ENCODE assay signal across 1 cellular context in the genomic region with DNA sequence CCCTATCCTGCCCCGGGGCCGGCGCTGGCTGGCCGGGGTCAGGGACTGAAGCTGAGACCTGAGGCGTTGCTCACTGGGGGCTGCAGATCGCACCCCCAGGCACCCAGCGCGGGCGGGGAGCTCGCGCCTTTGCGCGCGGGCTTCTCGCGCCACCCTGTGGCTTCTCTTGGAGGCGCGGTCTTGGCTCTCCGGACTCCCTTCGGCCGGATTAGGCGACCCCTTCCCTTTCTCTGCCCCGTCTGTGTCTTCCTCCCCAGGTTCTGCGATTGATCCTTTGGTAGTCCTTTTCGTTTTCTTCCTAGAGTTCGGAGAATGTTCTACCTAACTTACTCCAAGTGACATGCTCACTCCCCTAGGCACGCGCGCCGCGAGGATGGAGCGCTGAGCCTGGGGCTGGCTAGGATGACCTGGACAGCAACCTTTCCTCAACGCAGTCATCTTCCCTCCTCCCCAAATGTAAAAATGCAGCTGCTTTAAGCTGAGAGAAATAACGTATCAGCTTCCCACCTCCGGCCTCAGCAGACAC.
TF ChIP-seq lines count a peak whose summit lies in the region.

No MANE protein-coding gene starts in this region.

TF ChIP-seq in endothelial cell of umbilical vein, 7 proteins besides CTCF, POLR2A, EP300 and RAD21:
- no peak for TF ChIP-seq JUN (IDR thresholded peaks at IDR 0.05; ENCODE audit: borderline replicate concordance, insufficient read depth, insufficient read length, low read depth)
- peak; percentile 60 for TF ChIP-seq EZH2 (IDR thresholded peaks at IDR 0.05; ENCODE audit: borderline replicate concordance, low read depth, low read length, severe bottlenecking)
